16 cellular contexts compared by ENCODE assay signal in genomic region chr7:75735059-75735458, GRCh38. TPM values are rescaled to one million over a fixed set of nuclear protein-coding genes. Genes with fewer than 3 reads are reported as not detected.
"Had no signal": no experiment of that assay in that cellular context is flagged by ENCODE, and none has a peak within 500 bp of the region (broad histone marks: within the 10 kb centered on the region; RNA-seq: fewer than 3 reads in every experiment).

No MANE protein-coding gene starts in this region.

- H3K4me2 ChIP-seq: smooth muscle cell had no signal

- H3K36me3 ChIP-seq: neutrophil, right atrium auricular region had no signal

- H3K9me3 Mint-ChIP-seq: activated CD4-positive, alpha-beta memory T cell treated with anti-CD3 and anti-CD28 coated beads, Interleukin-2, amount 10 ng/mL, durations not matched to agents 7 days and 5 days; activated naive CD8-positive, alpha-beta T cell treated with anti-CD3 and anti-CD28 coated beads, Interleukin-2, amount 10 ng/mL, durations not matched to agents 7 days and 5 days; naive B cell had no signal

- H3K9me3 ChIP-seq: heart right ventricle, neutrophil, right atrium auricular region, tibial nerve had no signal

- FAIRE-seq: bronchial epithelial cell, frontal cortex, kidney had no signal

- H3K4me3 ChIP-seq: heart right ventricle, right atrium auricular region, smooth muscle cell, tibial nerve had no signal

- H3K4me3 Mint-ChIP-seq: activated CD4-positive, alpha-beta memory T cell treated with anti-CD3 and anti-CD28 coated beads, Interleukin-2, amount 10 ng/mL, durations not matched to agents 7 days and 5 days; activated CD4-positive, alpha-beta T cell treated with anti-CD3 and anti-CD28 coated beads for 36 hours; activated naive CD8-positive, alpha-beta T cell treated with anti-CD3 and anti-CD28 coated beads, Interleukin-2, amount 10 ng/mL, durations not matched to agents 7 days and 5 days had no signal

- ATAC-seq: activated CD4-positive, alpha-beta T cell treated with anti-CD3 and anti-CD28 coated beads for 36 hours had no signal

- H3K36me3 Mint-ChIP-seq: naive B cell had no signal

- H3K27me3 Mint-ChIP-seq: naive B cell had no signal

- H3K27ac Mint-ChIP-seq: activated CD4-positive, alpha-beta memory T cell treated with anti-CD3 and anti-CD28 coated beads, Interleukin-2, amount 10 ng/mL, durations not matched to agents 7 days and 5 days; activated CD4-positive, alpha-beta T cell treated with anti-CD3 and anti-CD28 coated beads for 36 hours; activated naive CD8-positive, alpha-beta T cell treated with anti-CD3 and anti-CD28 coated beads, Interleukin-2, amount 10 ng/mL, durations not matched to agents 7 days and 5 days had no signal

- H3K27me3 ChIP-seq: heart right ventricle, right atrium auricular region, tibial nerve had no signal

- H3K27ac ChIP-seq: neutrophil, right atrium auricular region had no signal

- DNase-seq: activated CD4-positive, alpha-beta memory T cell treated with anti-CD3 and anti-CD28 coated beads, Interleukin-2, amount 10 ng/mL, durations not matched to agents 7 days and 5 days; activated CD4-positive, alpha-beta T cell treated with anti-CD3 and anti-CD28 coated beads for 36 hours; activated CD8-positive, alpha-beta memory T cell treated with anti-CD3 and anti-CD28 coated beads, Interleukin-2, amount 50 U/mL, for 4 hours; activated naive CD8-positive, alpha-beta T cell treated with anti-CD3 and anti-CD28 coated beads, Interleukin-2, amount 10 ng/mL, durations not matched to agents 7 days and 5 days; anterior cingulate cortex; heart right ventricle; kidney; naive B cell had no signal

RNA-seq across cellular contexts. Expression of gene CCL26, which starts 37.0 kb away (rescaled TPM):
- total RNA-seq: activated CD4-positive, alpha-beta memory T cell treated with anti-CD3 and anti-CD28 coated beads, Interleukin-2, amount 10 ng/mL, durations not matched to agents 7 days and 5 days; activated naive CD8-positive, alpha-beta T cell treated with anti-CD3 and anti-CD28 coated beads, Interleukin-2, amount 10 ng/mL, durations not matched to agents 7 days and 5 days; bronchial epithelial cell; frontal cortex; liver; smooth muscle cell; T-helper 2 cell treated with Interferon-gamma antibody and Interleukin-4, amounts not matched to agents 100 ng/mL and 5 ng/mL, for 36 hours had no signal
